In genomic region chr7:94396606-94397005, GRCh38 we compare ENCODE assay signal across 10 cellular contexts. TPM values are rescaled to one million over a fixed set of nuclear protein-coding genes. Genes with fewer than 3 reads are reported as not detected.
A peak's percentile ranks its signal among the peaks of the same experiment; 100 is the strongest.
DNase-seq lines count a peak whose midpoint lies in the region; ATAC-seq and TF ChIP-seq lines count a peak whose summit lies in the region.
"Had no signal": no experiment of that assay in that cellular context is flagged by ENCODE, and none has a peak within 500 bp of the region (broad histone marks: within the 10 kb centered on the region; RNA-seq: fewer than 3 reads in every experiment).

No MANE protein-coding gene starts in this region.

- peak overlapping the region; percentile 61; the same call in 1 of the 2 replicates for H3K9ac ChIP-seq in HUES48 (ENCODE audit: low read depth, low read length)

- no peak for TF ChIP-seq CTCF in ascending aorta (IDR thresholded peaks at IDR 0.05)
- no peak for TF ChIP-seq CTCF in kidney epithelial cell (IDR thresholded peaks at IDR 0.05; ENCODE audit: insufficient read depth, low read length, poor library complexity, severe bottlenecking)
- no peak for TF ChIP-seq CTCF in suprapubic skin (IDR thresholded peaks at IDR 0.05)

- DNase-seq in ascending aorta (ENCODE audit: low spot score in 2 of 2) (no peak), kidney epithelial cell (ENCODE audit: low read depth) (no peak), suprapubic skin (ENCODE audit: low spot score in 2 of 2) (no peak), MV-4-11 (lab: John Stamatoyannopoulos, UW) (no peak), HK-2 (ENCODE audit: unreplicated experiment) (no peak)
- no peak for DNase-seq in activated CD4-positive, CD25-positive, alpha-beta regulatory T cell treated with anti-CD3 and anti-CD28 coated beads, Interleukin-2, amount 50 U/mL, for 72 hours
- DNase-seq: DND-41, NCI-H345 had no signal

- no peak for TF ChIP-seq POLR2A in suprapubic skin (IDR thresholded peaks at IDR 0.05)

- no peak overlapping the region for H3K27ac ChIP-seq in HUES48 (ENCODE audit: low read depth, low read length)
- peak overlapping the region; percentile 91 to 97 for H3K27ac ChIP-seq in ascending aorta
- peak overlapping the region; percentile 80 for H3K27ac ChIP-seq in suprapubic skin

- ATAC-seq in GM18520 (IDR thresholded peaks at IDR 0.05; ENCODE audit: unreplicated experiment), result no peak

- TF ChIP-seq EP300 in suprapubic skin (IDR thresholded peaks at IDR 0.05), result no peak

- intact Hi-C loops in ascending aorta (cut with DNase I), result loop anchor here (5.0 to 10.0 kb wide), 3 partner anchors 36 to 392 kb away; partner anchors contain the start of gene BET1

- H3K4me3 ChIP-seq in HUES48 (ENCODE audit: low read depth, low read length), result peak overlapping the region; percentile 86
- H3K4me3 ChIP-seq in ascending aorta, result peak overlapping the region; percentile 74 to 80
- peak overlapping the region; percentile 10 for H3K4me3 ChIP-seq in kidney epithelial cell (ENCODE audit: low read depth, low read length)
- H3K4me3 ChIP-seq in suprapubic skin, result peak overlapping the region; percentile 47

- H3K36me3 ChIP-seq in HUES48 (ENCODE audit: control insufficient read depth, insufficient read depth, low read length), result peaks cover 36% of the 10 kb centered on the region
- peaks cover 29 to 37% of the 10 kb centered on the region in 2 donors for H3K36me3 ChIP-seq in ascending aorta
- H3K36me3 ChIP-seq in kidney epithelial cell (ENCODE audit: control insufficient read depth, insufficient read depth, low read length), result no peaks in the 10 kb centered on the region
- no peaks in the 10 kb centered on the region for H3K36me3 ChIP-seq in suprapubic skin

- peaks cover 39% of the 10 kb centered on the region for H3K4me1 ChIP-seq in HUES48 (ENCODE audit: control insufficient read depth, insufficient read depth, low read length)
- H3K4me1 ChIP-seq in ascending aorta, result peaks cover 3 to 51% of the 10 kb centered on the region in 2 donors
- peaks cover 23% of the 10 kb centered on the region for H3K4me1 ChIP-seq in suprapubic skin

- H3K9me3 ChIP-seq in HUES48 (ENCODE audit: control insufficient read depth, insufficient read depth, low read length) (no peaks in the 10 kb centered on the region), ascending aorta (no peaks in the 10 kb centered on the region), suprapubic skin (no peaks in the 10 kb centered on the region)

- H3K27me3 ChIP-seq in HUES48 (ENCODE audit: control insufficient read depth, insufficient read depth, low read length) (peaks cover 9% of the 10 kb centered on the region), ascending aorta (no peaks in the 10 kb centered on the region), kidney epithelial cell (ENCODE audit: control insufficient read depth, insufficient read depth, low read length) (no peaks in the 10 kb centered on the region), suprapubic skin (peaks cover 5% of the 10 kb centered on the region)

- 46% methylated on average over 4 of the region's 4 CpGs for WGBS in suprapubic skin

RNA-seq across cellular contexts. Expression of gene COL1A2, which starts 1.9 kb away (rescaled TPM):
- total RNA-seq in ascending aorta (692 TPM), kidney epithelial cell (10.8 and 11.2 TPM in 2 replicates), suprapubic skin (100 to 1,000 TPM in 1 of 4 donors, 10 to 100 TPM in 3; 29.9 to 124 (median 61.3) TPM)

Comparison
In these comparisons a context has a peak if more than half of its experiments do, and no peak if none do; other contexts are left out.
1. H3K4me3 ChIP-seq: peak in every context shown above with its lines; median percentile 86 in HUES48; 77 in ascending aorta; 47 in suprapubic skin; 10 in kidney epithelial cell.